ENCODE assay signal across 8 cellular contexts in the genomic region with DNA sequence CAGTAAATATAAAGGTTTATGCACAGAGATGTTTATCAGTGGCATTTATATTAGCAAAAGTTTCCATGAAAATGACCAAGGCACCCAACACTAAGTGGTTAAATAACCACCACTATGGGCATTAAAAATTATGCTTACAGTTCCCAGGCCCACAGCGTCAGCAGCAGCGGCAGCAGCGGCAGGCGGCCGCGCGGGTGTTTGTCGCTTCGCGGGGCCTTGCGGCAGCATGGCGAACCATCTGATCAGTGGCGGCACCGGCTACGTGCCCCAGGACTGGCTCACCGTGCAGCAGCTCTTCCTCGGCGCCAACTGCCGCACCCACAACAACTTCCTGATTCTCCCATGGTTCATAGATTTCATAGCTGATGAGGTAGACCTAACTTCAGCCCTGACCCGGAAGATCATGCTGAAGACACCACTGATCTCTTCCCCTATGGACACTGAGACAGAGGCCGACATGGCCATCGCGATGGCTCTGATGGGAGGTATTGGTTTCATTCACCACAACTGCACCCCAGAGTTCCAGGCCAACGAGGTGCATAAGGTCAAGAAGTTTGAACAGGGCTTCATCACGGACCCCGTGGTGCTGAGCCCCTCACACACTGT.
"Had no signal": no experiment of that assay in that cellular context is flagged by ENCODE, and none has a peak within 500 bp of the region (broad histone marks: within the 10 kb centered on the region; RNA-seq: fewer than 3 reads in every experiment).

No MANE protein-coding gene starts in this region.

- DNase-seq: H9, HCEC 1CT had no signal

- H2AFZ ChIP-seq: GM23338 had no signal

- H3K4me2 ChIP-seq: GM23338 had no signal

- H3K27ac Mint-ChIP-seq: GM23338, H9, IgD-negative memory B cell had no signal

- H3K9me3 Mint-ChIP-seq: GM23338, H9, IgD-negative memory B cell had no signal

- H3K4me1 Mint-ChIP-seq: IgD-negative memory B cell had no signal

- H3K4me3 ChIP-seq: GM23338 had no signal

- H3K27ac ChIP-seq: HL-60 had no signal

- H3K36me3 Mint-ChIP-seq: IgD-negative memory B cell had no signal

- H3K4me3 Mint-ChIP-seq: GM23338, H9, IgD-negative memory B cell had no signal

- FAIRE-seq: H1, H54, HepG2 had no signal

- ATAC-seq: GM23338, HepG2 had no signal
